ENCODE assay signal across 17 cellular contexts in genomic region chr5:90136952-90137528, GRCh38.
"Had no signal": no experiment of that assay in that cellular context is flagged by ENCODE, and none has a peak within 500 bp of the region (broad histone marks: within the 10 kb centered on the region; RNA-seq: fewer than 3 reads in every experiment).

No MANE protein-coding gene starts in this region.

- H3K36me3 ChIP-seq: esophagus muscularis mucosa, gastroesophageal sphincter, left ventricle myocardium inferior, sigmoid colon, thyroid gland had no signal

- H3K4me3 ChIP-seq: esophagus muscularis mucosa, gastroesophageal sphincter, left ventricle myocardium inferior, lung, sigmoid colon, skin epidermis, thyroid gland had no signal

- H3K4me3 Mint-ChIP-seq: central memory CD8-positive, alpha-beta T cell; effector memory CD8-positive, alpha-beta T cell; naive B cell; stimulated activated naive B cell treated with anti-CD40 and anti-IgM and Interleukin-4, amounts not matched to agents 10 μg/mL and 1 μg/mL and 100 μg/mL, for 72 hours had no signal

- H3K27ac Mint-ChIP-seq: effector memory CD8-positive, alpha-beta T cell; stimulated activated naive B cell treated with anti-CD40 and anti-IgM and Interleukin-4, amounts not matched to agents 10 μg/mL and 1 μg/mL and 100 μg/mL, for 72 hours had no signal

- DNase-seq: effector memory CD8-positive, alpha-beta T cell; glutamatergic neuron; islet precursor cell; left ventricle myocardium inferior; mesendoderm; naive B cell; sigmoid colon; stimulated activated CD4-positive, alpha-beta T cell treated with anti-CD3 and anti-CD28 coated beads, Interleukin-2, amount 100 ng/mL, for 24 hours; stimulated activated CD4-positive, alpha-beta T cell treated with anti-CD3 and anti-CD28 coated beads, Interleukin-4, amount 100 ng/mL, for 4 hours; stimulated activated naive B cell treated with anti-CD40 and anti-IgM and Interleukin-4, amounts not matched to agents 10 μg/mL and 1 μg/mL and 100 μg/mL, for 72 hours; thyroid gland had no signal

- H3K27me3 Mint-ChIP-seq: central memory CD8-positive, alpha-beta T cell; effector memory CD8-positive, alpha-beta T cell had no signal

- H3K9me3 ChIP-seq: esophagus muscularis mucosa, gastroesophageal sphincter, sigmoid colon, thyroid gland had no signal

- H3K27ac ChIP-seq: epithelial cell of prostate, esophagus muscularis mucosa, left ventricle myocardium inferior, skin epidermis, thyroid gland had no signal

- H3K27me3 ChIP-seq: esophagus muscularis mucosa, gastroesophageal sphincter, sigmoid colon, thyroid gland had no signal

- ATAC-seq: effector memory CD8-positive, alpha-beta T cell; gastroesophageal sphincter; stimulated activated naive B cell treated with anti-CD40 and anti-IgM and Interleukin-4, amounts not matched to agents 10 μg/mL and 1 μg/mL and 100 μg/mL, for 72 hours had no signal

- H3K4me1 Mint-ChIP-seq: central memory CD8-positive, alpha-beta T cell had no signal

- H3K36me3 Mint-ChIP-seq: naive B cell; stimulated activated naive B cell treated with anti-CD40 and anti-IgM and Interleukin-4, amounts not matched to agents 10 μg/mL and 1 μg/mL and 100 μg/mL, for 72 hours had no signal

- H3K9me3 Mint-ChIP-seq: central memory CD8-positive, alpha-beta T cell; stimulated activated naive B cell treated with anti-CD40 and anti-IgM and Interleukin-4, amounts not matched to agents 10 μg/mL and 1 μg/mL and 100 μg/mL, for 72 hours had no signal

- H3K4me1 ChIP-seq: thyroid gland had no signal
